In genomic region chr16:28057949-28058348, GRCh38 we compare ENCODE assay signal across 31 cellular contexts. TPM values are rescaled to one million over a fixed set of nuclear protein-coding genes. Genes with fewer than 3 reads are reported as not detected.
"Had no signal": no experiment of that assay in that cellular context is flagged by ENCODE, and none has a peak within 500 bp of the region (broad histone marks: within the 10 kb centered on the region; RNA-seq: fewer than 3 reads in every experiment).

No MANE protein-coding gene starts in this region.

- H3K4me3 ChIP-seq: pancreas, psoas muscle, skin epidermis, smooth muscle cell, stomach, thoracic aorta, thyroid gland, tibial nerve, upper lobe of left lung, vagina had no signal

- H3K9me3 ChIP-seq: neutrophil, pancreas, psoas muscle, stomach, thoracic aorta, thyroid gland, tibial nerve, upper lobe of left lung, vagina had no signal

- H3K4me2 ChIP-seq: smooth muscle cell had no signal

- FAIRE-seq: pancreas, urothelium cell line had no signal

- H3K4me1 ChIP-seq: pancreas, psoas muscle, vagina had no signal

- ATAC-seq: naive thymus-derived CD8-positive, alpha-beta T cell; pancreas; psoas muscle; right cardiac atrium; sciatic nerve; stimulated activated effector memory CD8-positive, alpha-beta T cell treated with anti-CD3 and anti-CD28 coated beads, Interleukin-12 subunit alpha, Interleukin-12 subunit beta, amount 100 ng/mL, for 72 hours; stimulated activated naive B cell treated with anti-CD40 and anti-IgM and Interleukin-4, amounts not matched to agents 10 μg/mL and 1 μg/mL and 100 μg/mL, for 72 hours had no signal

- DNase-seq: nephron progenitor cell; nucleus accumbens; pancreas; psoas muscle; right cardiac atrium; stimulated activated CD4-positive, alpha-beta T cell treated with anti-CD3 and anti-CD28 coated beads, Interleukin-15, amount 100 ng/mL, for 24 hours; stimulated activated CD4-positive, alpha-beta T cell treated with anti-CD3 and anti-CD28 coated beads, Interleukin-2, amount 100 ng/mL, for 24 hours; stimulated activated CD4-positive, alpha-beta T cell treated with anti-CD3 and anti-CD28 coated beads, Interleukin-2, amount 100 ng/mL, for 48 hours; stimulated activated CD4-positive, alpha-beta T cell treated with anti-CD3 and anti-CD28 coated beads, Interleukin-4, amount 100 ng/mL, for 24 hours; stimulated activated naive B cell treated with anti-CD40 and anti-IgM and Interleukin-4, amounts not matched to agents 10 μg/mL and 1 μg/mL and 100 μg/mL, for 72 hours; stimulated activated naive CD4-positive, alpha-beta T cell treated with Interleukin-2 at 50 U/mL for 16 hours; stomach; thyroid gland; trophoblast cell; upper lobe of left lung had no signal

- H3K36me3 ChIP-seq: neutrophil, pancreas, stomach, thoracic aorta, thyroid gland, tibial nerve, upper lobe of left lung, vagina had no signal

- H3K27ac ChIP-seq: neutrophil, pancreas, psoas muscle, skin epidermis, stomach, thoracic aorta, thyroid gland, tibial nerve, upper lobe of left lung, vagina had no signal

- H3K27me3 ChIP-seq: thyroid gland, vagina had no signal

RNA-seq across cellular contexts. Expression of gene GSG1L, which starts 5.6 kb away (rescaled TPM):
- total RNA-seq: naive thymus-derived CD8-positive, alpha-beta T cell; natural killer cell treated with Interleukin-12 subunit alpha and Interleukin-12 subunit beta and Interleukin-15 and Interleukin-18, amount 100 ng/mL, for 72 hours; neural crest cell; omental fat pad; osteocyte; renal cortical epithelial cell; stomach; subcutaneous adipose tissue; thyroid gland; tibial nerve; vagina had no signal
- polyA plus RNA-seq: naive thymus-derived CD8-positive, alpha-beta T cell; smooth muscle cell had no signal
